12 cellular contexts compared by ENCODE assay signal in the genomic region with DNA sequence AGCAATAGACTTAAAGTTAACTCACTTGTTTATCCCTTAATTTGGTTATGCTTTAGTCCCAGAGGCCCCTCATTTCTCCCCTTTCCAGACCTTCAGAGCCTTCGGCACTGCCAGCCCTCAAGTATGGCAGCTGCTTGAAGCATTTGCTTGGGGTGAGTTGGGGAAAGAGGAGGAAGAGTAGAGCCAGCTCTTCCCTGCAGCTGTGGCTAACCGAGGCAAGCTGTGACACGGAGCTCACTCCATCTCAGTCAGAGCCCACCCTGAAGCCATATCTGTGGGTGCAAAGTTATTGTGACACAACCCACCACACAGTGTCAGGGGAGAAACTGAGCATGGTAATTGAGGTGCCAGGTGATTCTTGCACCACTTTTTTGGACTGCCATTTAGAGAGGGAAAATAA.
DNase-seq lines count a peak whose midpoint lies in the region; ATAC-seq lines count a peak whose summit lies in the region.
"Had no signal": no experiment of that assay in that cellular context is flagged by ENCODE, and none has a peak within 500 bp of the region (broad histone marks: within the 10 kb centered on the region; RNA-seq: fewer than 3 reads in every experiment).

No MANE protein-coding gene starts in this region.

- no peaks in the 10 kb centered on the region for H3K9me3 Mint-ChIP-seq in stimulated activated memory B cell treated with anti-CD40 and anti-IgM and Interleukin-4, amounts not matched to agents 10 μg/mL and 1 μg/mL and 100 μg/mL, for 72 hours
- no peaks in the 10 kb centered on the region for H3K9me3 Mint-ChIP-seq in T-cell

- no peak overlapping the region for H3K4me3 ChIP-seq in SJCRH30

- POLR2A ChIA-PET in T-cell (lab: Charles Lee) = no interaction called here

- H3K27me3 Mint-ChIP-seq in stimulated activated memory B cell treated with anti-CD40 and anti-IgM and Interleukin-4, amounts not matched to agents 10 μg/mL and 1 μg/mL and 100 μg/mL, for 72 hours = no peaks in the 10 kb centered on the region
- H3K27me3 Mint-ChIP-seq in T-cell = no peaks in the 10 kb centered on the region

- peak overlapping the region; percentile 60 for H3K4me3 Mint-ChIP-seq in stimulated activated memory B cell treated with anti-CD40 and anti-IgM and Interleukin-4, amounts not matched to agents 10 μg/mL and 1 μg/mL and 100 μg/mL, for 72 hours
- no peak overlapping the region for H3K4me3 Mint-ChIP-seq in T-cell

- DNase-seq in SJCRH30 (peak; percentile 47 to 68), left colon (no peak), glomerular visceral epithelial cell (ENCODE audit: extremely low spot score) (no peak), T-cell (no peak), posterior vena cava (ENCODE audit: low spot score) (no peak)
- DNase-seq: anterior cingulate cortex, COR-L47, erythroblast, NCI-H1417 treated with DMSO at 0.1 percent for 48 hours had no signal

- peak overlapping the region; percentile 50 for H3K27ac ChIP-seq in SJCRH30

- no peaks in the 10 kb centered on the region for H3K9me3 ChIP-seq in SJCRH30 (replicated peaks)

- peaks cover 38% of the 10 kb centered on the region for H3K4me1 ChIP-seq in SJCRH30

- intact Hi-C loops in left colon (cut with DNase I, micrococcal nuclease) (loop anchor here in 1 of 2 donors (10.0 kb wide), 1 partner anchor 203 kb away; no protein-coding TSS in a partner anchor), posterior vena cava (cut with DNase I) (no loop called here)

- CTCF ChIA-PET in T-cell (lab: Charles Lee) = interaction anchor here in 1 of 2 donors (0.7 kb wide), 1 partner anchor 85 kb away, joined by 3 read pairs; no protein-coding TSS in a partner anchor

- H3K36me3 Mint-ChIP-seq in stimulated activated memory B cell treated with anti-CD40 and anti-IgM and Interleukin-4, amounts not matched to agents 10 μg/mL and 1 μg/mL and 100 μg/mL, for 72 hours = no peaks in the 10 kb centered on the region
- no peaks in the 10 kb centered on the region for H3K36me3 Mint-ChIP-seq in T-cell

- H3K36me3 ChIP-seq in SJCRH30 = no peaks in the 10 kb centered on the region

- peak overlapping the region; percentile 95 for H3K27ac Mint-ChIP-seq in stimulated activated memory B cell treated with anti-CD40 and anti-IgM and Interleukin-4, amounts not matched to agents 10 μg/mL and 1 μg/mL and 100 μg/mL, for 72 hours
- H3K27ac Mint-ChIP-seq in T-cell = peak overlapping the region in 1 of 2 donors; percentile 25

- H3K27me3 ChIP-seq in SJCRH30 = no peaks in the 10 kb centered on the region

- ATAC-seq in GM21717 (IDR thresholded peaks at IDR 0.05; ENCODE audit: unreplicated experiment) = peak; percentile 2
- peak; percentile 3 for ATAC-seq in left colon
- ATAC-seq in stimulated activated memory B cell treated with anti-CD40 and anti-IgM and Interleukin-4, amounts not matched to agents 10 μg/mL and 1 μg/mL and 100 μg/mL, for 72 hours = no peak
- no peak for ATAC-seq in HG03025 (IDR thresholded peaks at IDR 0.05; ENCODE audit: low FRiP score, unreplicated experiment)
- ATAC-seq in T-cell (replicated peaks in 1 of 4) = no peak

- H3K4me1 Mint-ChIP-seq in stimulated activated memory B cell treated with anti-CD40 and anti-IgM and Interleukin-4, amounts not matched to agents 10 μg/mL and 1 μg/mL and 100 μg/mL, for 72 hours = peaks cover 57% of the 10 kb centered on the region
- peaks cover 0 to 13% (median 0%) of the 10 kb centered on the region in 3 donors for H3K4me1 Mint-ChIP-seq in T-cell

Comparison
In these comparisons a context has a peak if more than half of its experiments do, and no peak if none do; other contexts are left out.
1. ATAC-seq: peak in GM21717 (single experiment) and left colon (single experiment); none in stimulated activated memory B cell treated with anti-CD40 and anti-IgM and Interleukin-4, amounts not matched to agents 10 μg/mL and 1 μg/mL and 100 μg/mL, for 72 hours (single experiment), HG03025 (single experiment) and T-cell (0 of 4).
2. DNase-seq: peak in SJCRH30 (2 of 2); none in left colon (0 of 2), glomerular visceral epithelial cell (single experiment), T-cell (0 of 34) and posterior vena cava (single experiment).